Comparison of ENCODE assay signal across 16 cellular contexts in the genomic region with DNA sequence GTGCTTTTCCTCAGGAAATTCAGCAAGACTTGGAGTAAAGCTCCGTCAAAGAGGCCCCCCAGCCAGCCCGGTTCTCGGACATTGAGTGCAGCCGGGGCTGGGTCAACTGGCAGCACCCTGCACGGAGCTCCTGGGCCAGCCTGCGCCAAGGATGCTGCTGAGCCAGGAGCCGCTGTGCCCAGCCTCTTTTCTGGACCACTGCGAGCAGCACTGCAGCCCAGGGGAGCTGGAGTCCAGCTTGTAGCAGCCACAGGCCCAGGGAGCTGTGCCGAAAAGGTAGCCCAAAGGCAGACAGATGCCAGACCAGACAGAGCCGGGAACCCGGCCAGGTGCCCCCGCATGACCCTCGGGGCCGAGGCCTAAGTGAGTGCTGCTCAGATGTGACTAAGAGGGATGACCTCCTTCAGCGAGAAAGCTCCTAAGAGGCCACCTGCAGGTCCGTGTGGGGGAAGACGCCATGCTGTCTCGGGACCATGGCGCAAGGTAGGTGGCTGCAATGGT. TPM values are rescaled to one million over a fixed set of nuclear protein-coding genes. Genes with fewer than 3 reads are reported as not detected.
A peak's percentile ranks its signal among the peaks of the same experiment; 100 is the strongest.
DNase-seq lines count a peak whose midpoint lies in the region; ATAC-seq and TF ChIP-seq lines count a peak whose summit lies in the region.
"Had no signal": no experiment of that assay in that cellular context is flagged by ENCODE, and none has a peak within 500 bp of the region (broad histone marks: within the 10 kb centered on the region; RNA-seq: fewer than 3 reads in every experiment).

No MANE protein-coding gene starts in this region.

- DNase-seq in DMS 273 treated with DMSO at 0.1 percent for 48 hours (lab: John Stamatoyannopoulos, UW) = peak; percentile 58
- DNase-seq in RPMI7951 (ENCODE audit: low read depth) = peak; percentile 19
- DNase-seq in glutamatergic neuron = peak; percentile 53
- DNase-seq in pons (ENCODE audit: low spot score) = peak; percentile 12
- DNase-seq: activated CD4-positive, CD25-positive, alpha-beta regulatory T cell; effector CD4-positive, alpha-beta T cell; foreskin melanocyte; IMR-90; kidney glomerular epithelial cell; NCI-H1694 treated with DMSO at 0.1 percent for 48 hours; NCI-H774; nephron progenitor cell; small intestine had no signal

- H3K4me3 Mint-ChIP-seq in glutamatergic neuron (ENCODE audit: unreplicated experiment) = no peak overlapping the region

- H3K27me3 Mint-ChIP-seq in glutamatergic neuron (ENCODE audit: unreplicated experiment) = peaks cover 3% of the 10 kb centered on the region

- no peak for TF ChIP-seq CTCF in glutamatergic neuron (IDR thresholded peaks at IDR 0.05; ENCODE audit: partially characterized antibody, unreplicated experiment)

- H3K36me3 Mint-ChIP-seq in glutamatergic neuron (ENCODE audit: unreplicated experiment) = no peaks in the 10 kb centered on the region

- no peak for ATAC-seq in HG02571 (IDR thresholded peaks at IDR 0.05; ENCODE audit: unreplicated experiment)
- ATAC-seq in HG03354 (IDR thresholded peaks at IDR 0.05; ENCODE audit: poor library complexity, severe bottlenecking, unreplicated experiment) = no peak
- ATAC-seq in HG02759 (IDR thresholded peaks at IDR 0.05; ENCODE audit: unreplicated experiment) = no peak

- peaks cover 22% of the 10 kb centered on the region for H3K4me1 Mint-ChIP-seq in glutamatergic neuron (ENCODE audit: low read depth, unreplicated experiment)

- H3K27ac Mint-ChIP-seq in glutamatergic neuron (ENCODE audit: unreplicated experiment) = peak overlapping the region; percentile 89

- H3K9me3 Mint-ChIP-seq in glutamatergic neuron (ENCODE audit: unreplicated experiment) = peaks cover 6% of the 10 kb centered on the region
- H3K9me3 Mint-ChIP-seq: nephron progenitor cell had no signal

RNA-seq across cellular contexts. Expression of a gene that starts 7.3 kb away (rescaled TPM):
- 2.1 and 5.4 TPM in 2 replicates for total RNA-seq in RPMI7951 (2014; rRNA removed; shearing (Covaris generic))
- total RNA-seq in glutamatergic neuron (ENCODE audit: unreplicated experiment) = 19.8 TPM

RNA-seq across cellular contexts. Expression of a gene that starts 7.7 kb away (rescaled TPM):
- total RNA-seq in RPMI7951 (2014; rRNA removed; shearing (Covaris generic)) = 2,870 and 2,901 TPM in 2 replicates
- total RNA-seq in glutamatergic neuron (ENCODE audit: unreplicated experiment) = 437 TPM

RNA-seq across cellular contexts. Expression of a gene that starts 44.2 kb away (rescaled TPM):
- total RNA-seq in RPMI7951 (2014; rRNA removed; shearing (Covaris generic)) = 44.0 and 51.1 TPM in 2 replicates
- total RNA-seq in glutamatergic neuron (ENCODE audit: unreplicated experiment) = 25.2 TPM
